In genomic region chr10:43605850-43606322, GRCh38 we compare ENCODE assay signal across 8 cellular contexts. TPM values are rescaled to one million over a fixed set of nuclear protein-coding genes. Genes with fewer than 3 reads are reported as not detected.
A peak's percentile ranks its signal among the peaks of the same experiment; 100 is the strongest.
DNase-seq lines count a peak whose midpoint lies in the region; ATAC-seq and TF ChIP-seq lines count a peak whose summit lies in the region.

No MANE protein-coding gene starts in this region.

- no TSS peak for BruUV-seq in OCI-LY7 (replicated peaks; lab: Mats Ljungman, UMichigan)

- peak overlapping the region; percentile 68 for H3K4me3 Mint-ChIP-seq in activated CD8-positive, alpha-beta memory T cell treated with anti-CD3 and anti-CD28 coated beads, Interleukin-2, amount 10 ng/mL, durations not matched to agents 7 days and 5 days

- peaks cover 5% of the 10 kb centered on the region for H3K4me1 ChIP-seq in OCI-LY7 (ENCODE audit: insufficient read depth, low read length, poor library complexity, severe bottlenecking)
- peaks cover 9 to 10% of the 10 kb centered on the region in 2 donors for H3K4me1 ChIP-seq in gastrocnemius medialis

- H3K4me2 ChIP-seq in OCI-LY7 (ENCODE audit: low read length), result peak overlapping the region; percentile 75; the same call in 1 of the 2 replicates

- H3K27me3 Mint-ChIP-seq in activated CD8-positive, alpha-beta memory T cell treated with anti-CD3 and anti-CD28 coated beads, Interleukin-2, amount 10 ng/mL, durations not matched to agents 7 days and 5 days, result peaks cover 12% of the 10 kb centered on the region

- H3K4me1 Mint-ChIP-seq in activated CD8-positive, alpha-beta memory T cell treated with anti-CD3 and anti-CD28 coated beads, Interleukin-2, amount 10 ng/mL, durations not matched to agents 7 days and 5 days, result peaks cover 14% of the 10 kb centered on the region

- in situ Hi-C loops in gastrocnemius medialis (cut with MboI; ENCODE audit: low sequenced_read_pairs in 4 of 4), result no loop called here

- CTCF ChIA-PET in activated CD8-positive, alpha-beta memory T cell treated with anti-CD3 and anti-CD28 coated beads, Interleukin-2, amount 10 ng/mL, durations not matched to agents 7 days and 5 days (lab: Charles Lee), result interaction anchor here (1.1 to 1.3 kb wide), 2 partner anchors 11 to 84 kb away, joined by 3 to 5 read pairs; no protein-coding TSS in a partner anchor
- CTCF ChIA-PET in OCI-LY7 (lab: Charles Lee; ENCODE audit: unreplicated experiment), result no interaction called here

- peak overlapping the region; percentile 76 for H3K4me3 ChIP-seq in OCI-LY7 (ENCODE audit: low read depth, low read length, poor library complexity, severe bottlenecking)
- peak overlapping the region; percentile 59 for H3K4me3 ChIP-seq in fibroblast of pulmonary artery (replicated peaks; ENCODE audit: low read depth, low read length)
- peak overlapping the region; percentile 80 to 100 (median 83) for H3K4me3 ChIP-seq in gastrocnemius medialis

- H3K36me3 ChIP-seq in OCI-LY7 (ENCODE audit: insufficient read depth, low read length) (peaks cover 8% of the 10 kb centered on the region; the same call in 1 of the 2 replicates), gastrocnemius medialis (peaks cover 0 to 23% of the 10 kb centered on the region in 2 donors)

- POLR2A ChIA-PET in OCI-LY7 (lab: Charles Lee), result interaction anchor here (1.3 to 1.7 kb wide), 2 partner anchors 12 to 14 kb away, joined by 3 to 6 read pairs; no protein-coding TSS in a partner anchor

- H3K27ac Mint-ChIP-seq in activated CD8-positive, alpha-beta memory T cell treated with anti-CD3 and anti-CD28 coated beads, Interleukin-2, amount 10 ng/mL, durations not matched to agents 7 days and 5 days, result no peak overlapping the region

- H4K20me1 ChIP-seq in OCI-LY7 (ENCODE audit: insufficient read depth, low read length), result no peaks in the 10 kb centered on the region

- intact Hi-C loops in OCI-LY7 (cut with micrococcal nuclease; ENCODE audit: unreplicated experiment), result no loop called here
- intact Hi-C loops in gastrocnemius medialis (cut with DNase I; ENCODE audit: low total_unique reads), result loop anchor here (1.0 to 2.0 kb wide), 2 partner anchors 32 to 43 kb away; partner anchors contain the start of genes ZNF239 and ZNF32

- no peaks in the 10 kb centered on the region for H3K9me3 ChIP-seq in OCI-LY7 (ENCODE audit: low read length)
- H3K9me3 ChIP-seq in gastrocnemius medialis, result no peaks in the 10 kb centered on the region

- ATAC-seq in activated CD8-positive, alpha-beta memory T cell treated with anti-CD3 and anti-CD28 coated beads, Interleukin-2, amount 10 ng/mL, durations not matched to agents 7 days and 5 days, result no peak
- peak; percentile 10 to 56 for ATAC-seq in gastrocnemius medialis

- H3K27me3 ChIP-seq in gastrocnemius medialis, result no peaks in the 10 kb centered on the region

- no peak for TF ChIP-seq CTCF in OCI-LY7 (conservative IDR thresholded peaks at IDR 0.05; ENCODE audit: low read length)
- TF ChIP-seq CTCF in fibroblast of pulmonary artery (IDR thresholded peaks at IDR 0.05; ENCODE audit: low read length, missing control alignments), result no peak
- TF ChIP-seq CTCF in gastrocnemius medialis (IDR thresholded peaks at IDR 0.05 in 4 of 5, conservative IDR thresholded peaks at IDR 0.05 in 1 of 5), result no peak

- DNase-seq in activated CD8-positive, alpha-beta memory T cell treated with anti-CD3 and anti-CD28 coated beads, Interleukin-2, amount 10 ng/mL, durations not matched to agents 7 days and 5 days, result no peak
- DNase-seq in activated CD8-positive, alpha-beta memory T cell treated with anti-CD3 and anti-CD28 coated beads for 24 hours, result no peak
- DNase-seq in OCI-LY7 (ENCODE audit: low spot score), result no peak
- DNase-seq in fibroblast of pulmonary artery (ENCODE audit: low read depth), result no peak
- DNase-seq in gastrocnemius medialis, result no peak
- no peak for DNase-seq in effector CD8-positive, alpha-beta T cell (lab: John Stamatoyannopoulos, UW)
- DNase-seq in NOMO-1 treated with DMSO at 0.1 percent for 48 hours (lab: John Stamatoyannopoulos, UW; ENCODE audit: unreplicated experiment), result no peak
- DNase-seq in NCI-H2029 treated with DMSO at 0.1 percent for 48 hours (lab: John Stamatoyannopoulos, UW), result no peak

- H3K36me3 Mint-ChIP-seq in activated CD8-positive, alpha-beta memory T cell treated with anti-CD3 and anti-CD28 coated beads, Interleukin-2, amount 10 ng/mL, durations not matched to agents 7 days and 5 days, result peaks cover 32% of the 10 kb centered on the region

- no peaks in the 10 kb centered on the region for H3K9me2 ChIP-seq in OCI-LY7 (ENCODE audit: insufficient read depth, low read length)

- H3K27ac ChIP-seq in OCI-LY7 (ENCODE audit: low read depth, low read length, poor library complexity, severe bottlenecking) (no peak overlapping the region), gastrocnemius medialis (peak overlapping the region; percentile 75 to 92 (median 82))

- peaks cover 16% of the 10 kb centered on the region for H3K9me3 Mint-ChIP-seq in activated CD8-positive, alpha-beta memory T cell treated with anti-CD3 and anti-CD28 coated beads, Interleukin-2, amount 10 ng/mL, durations not matched to agents 7 days and 5 days (ENCODE audit: low read depth)

- peak overlapping the region; percentile 74; the same call in 1 of the 2 replicates for H2AFZ ChIP-seq in OCI-LY7 (ENCODE audit: low read length)

- no peak for TF ChIP-seq POLR2A in gastrocnemius medialis (IDR thresholded peaks at IDR 0.05)

- no peaks in the 10 kb centered on the region for H3K79me2 ChIP-seq in OCI-LY7 (ENCODE audit: insufficient read depth, low read depth, low read length)

RNA-seq across cellular contexts. Expression of gene ZNF485, which starts 0.4 kb away (rescaled TPM):
- 1 to 10 TPM; 1.1 to 1.6 TPM for total RNA-seq in activated CD8-positive, alpha-beta memory T cell treated with anti-CD3 and anti-CD28 coated beads, Interleukin-2, amount 10 ng/mL, durations not matched to agents 7 days and 5 days
- total RNA-seq in OCI-LY7 (2014; rRNA removed; shearing (Covaris generic)), result 2.9 and 9.9 TPM in 2 replicates
- total RNA-seq in OCI-LY7 (2022) (6.4 and 7.9 TPM in 2 replicates), gastrocnemius medialis (1 to 10 TPM; 2.6 to 3.7 (median 2.9) TPM)

RNA-seq across cellular contexts. Expression of gene ZNF239, which starts 31.5 kb away (rescaled TPM):
- total RNA-seq in activated CD8-positive, alpha-beta memory T cell treated with anti-CD3 and anti-CD28 coated beads, Interleukin-2, amount 10 ng/mL, durations not matched to agents 7 days and 5 days, result under 1 TPM in 1 of 2 experiments, not detected in 1; 0.26 TPM
- not detected in 2 replicates for total RNA-seq in OCI-LY7 (2014; rRNA removed; shearing (Covaris generic))
- total RNA-seq in OCI-LY7 (2022), result not detected in 2 replicates
- 1 to 10 TPM; 2.0 to 4.3 (median 3.2) TPM for total RNA-seq in gastrocnemius medialis

RNA-seq across cellular contexts. Expression of gene ZNF32, which starts 42.8 kb away (rescaled TPM):
- 1 to 10 TPM; 6.5 to 8.2 TPM for total RNA-seq in activated CD8-positive, alpha-beta memory T cell treated with anti-CD3 and anti-CD28 coated beads, Interleukin-2, amount 10 ng/mL, durations not matched to agents 7 days and 5 days
- not detected in 2 replicates for total RNA-seq in OCI-LY7 (2014; rRNA removed; shearing (Covaris generic))
- not detected in 2 replicates for total RNA-seq in OCI-LY7 (2022)
- total RNA-seq in gastrocnemius medialis, result 10 to 100 TPM; 38.1 to 65.5 (median 61.5) TPM

Comparison
In these comparisons a context has a peak if more than half of its experiments do, and no peak if none do; other contexts are left out.
1. RNA of gene ZNF32, which starts 42.8 kb away (total RNA-seq): 38.1 to 65.5 TPM in gastrocnemius medialis and 6.5 to 8.2 TPM in activated CD8-positive, alpha-beta memory T cell treated with anti-CD3 and anti-CD28 coated beads, Interleukin-2, amount 10 ng/mL, durations not matched to agents 7 days and 5 days; not detected in OCI-LY7; every median in the first group is over 4 times any median in the second.
2. Peak in every context shown above with its lines, with median percentiles within 50 percentile points of each other: H3K4me3 ChIP-seq.